ENCODE assay signal across 8 cellular contexts in genomic region chr20:760751-761417, GRCh38. TPM values are rescaled to one million over a fixed set of nuclear protein-coding genes. Genes with fewer than 3 reads are reported as not detected.
A peak's percentile ranks its signal among the peaks of the same experiment; 100 is the strongest.
DNase-seq lines count a peak whose midpoint lies in the region; ATAC-seq lines count a peak whose summit lies in the region.

No MANE protein-coding gene starts in this region.

- no peaks in the 10 kb centered on the region for H3K4me1 Mint-ChIP-seq in activated CD4-positive, alpha-beta memory T cell treated with anti-CD3 and anti-CD28 coated beads for 36 hours (ENCODE audit: low read depth)

- CTCF ChIA-PET in activated CD4-positive, alpha-beta memory T cell treated with anti-CD3 and anti-CD28 coated beads for 36 hours (lab: Charles Lee) = interaction anchor here (0.9 to 1.4 kb wide), 9 partner anchors 12 to 359 kb away, joined by 3 to 6 read pairs (median 3); partner anchors contain the start of gene CSNK2A1

- no peak overlapping the region for H3K27ac Mint-ChIP-seq in activated CD4-positive, alpha-beta memory T cell treated with anti-CD3 and anti-CD28 coated beads for 36 hours

- H3K4me3 Mint-ChIP-seq in activated CD4-positive, alpha-beta memory T cell treated with anti-CD3 and anti-CD28 coated beads for 36 hours = no peak overlapping the region

- DNase-seq in activated CD8-positive, alpha-beta memory T cell treated with anti-CD3 and anti-CD28 coated beads for 24 hours = peak; percentile 64
- no peak for DNase-seq in activated CD8-positive, alpha-beta memory T cell treated with anti-CD3 and anti-CD28 coated beads, Interleukin-2, amount 50 U/mL, for 4 hours
- DNase-seq in activated CD4-positive, alpha-beta memory T cell treated with anti-CD3 and anti-CD28 coated beads for 36 hours = peak; percentile 54
- DNase-seq in glomerular visceral epithelial cell (ENCODE audit: extremely low spot score) (peak; percentile 18), GDM1 (lab: John Stamatoyannopoulos, UW) (no peak), NCI-H226 (no peak)
- peak; percentile 28 for DNase-seq in stimulated activated CD4-positive, alpha-beta T cell treated with anti-CD3 and anti-CD28 coated beads, Interleukin-12 subunit alpha, Interleukin-12 subunit beta, amount 100 ng/mL, for 4 hours

- H3K36me3 Mint-ChIP-seq in activated CD4-positive, alpha-beta memory T cell treated with anti-CD3 and anti-CD28 coated beads for 36 hours = no peaks in the 10 kb centered on the region

- POLR2A ChIA-PET in activated CD4-positive, alpha-beta memory T cell treated with anti-CD3 and anti-CD28 coated beads for 36 hours (lab: Charles Lee) = no interaction called here

- no peaks in the 10 kb centered on the region for H3K9me3 Mint-ChIP-seq in activated CD4-positive, alpha-beta memory T cell treated with anti-CD3 and anti-CD28 coated beads for 36 hours

- intact Hi-C loops in activated CD4-positive, alpha-beta memory T cell treated with anti-CD3 and anti-CD28 coated beads for 36 hours (cut with micrococcal nuclease) = no loop called here

- H3K27me3 Mint-ChIP-seq in activated CD4-positive, alpha-beta memory T cell treated with anti-CD3 and anti-CD28 coated beads for 36 hours = peaks cover 13% of the 10 kb centered on the region

- no peak for ATAC-seq in GM21526 (IDR thresholded peaks at IDR 0.05; ENCODE audit: low FRiP score, unreplicated experiment)

RNA-seq across cellular contexts. Expression of gene SLC52A3, which starts 7.4 kb away (rescaled TPM):
- not detected for total RNA-seq in activated CD4-positive, alpha-beta memory T cell treated with anti-CD3 and anti-CD28 coated beads for 36 hours

Comparison
In these comparisons a context has a peak if more than half of its experiments do, and no peak if none do; other contexts are left out.
1. DNase-seq: peak in activated CD8-positive, alpha-beta memory T cell treated with anti-CD3 and anti-CD28 coated beads for 24 hours (single experiment), activated CD4-positive, alpha-beta memory T cell treated with anti-CD3 and anti-CD28 coated beads for 36 hours (single experiment), glomerular visceral epithelial cell (single experiment) and stimulated activated CD4-positive, alpha-beta T cell treated with anti-CD3 and anti-CD28 coated beads, Interleukin-12 subunit alpha, Interleukin-12 subunit beta, amount 100 ng/mL, for 4 hours (single experiment); none in activated CD8-positive, alpha-beta memory T cell treated with anti-CD3 and anti-CD28 coated beads, Interleukin-2, amount 50 U/mL, for 4 hours (single experiment), GDM1 (single experiment) and NCI-H226 (single experiment).